ENCODE assay signal across 8 cellular contexts in genomic region chr19:5904302-5905071, GRCh38. TPM values are rescaled to one million over a fixed set of nuclear protein-coding genes. Genes with fewer than 3 reads are reported as not detected.
A peak's percentile ranks its signal among the peaks of the same experiment; 100 is the strongest.
DNase-seq lines count a peak whose midpoint lies in the region; ATAC-seq, FAIRE-seq and TF ChIP-seq lines count a peak whose summit lies in the region.

VMAC (plus strand) TSS chr19:5904872; CDS start chr19:5904891, 19 bp downstream.

- CTCF ChIA-PET in Caco-2 (lab: Charles Lee) = interaction anchor here (0.6 to 3.4 kb wide), 8 partner anchors 14 to 488 kb away, joined by 3 to 56 read pairs (median 4); partner anchors contain the start of genes GTF2F1 and NRTN

- BruUV-seq in Caco-2 (replicated peaks; lab: Mats Ljungman, UMichigan) = no TSS peak

- TF ChIP-seq CTCF in Caco-2 (IDR thresholded peaks at IDR 0.05; ENCODE audit: insufficient read depth in 1 of 2, low read depth in 1 of 2, low read length in 1 of 2, severe bottlenecking in 1 of 2, unreplicated experiment in 1 of 2) = no peak

- no peaks in the 10 kb centered on the region for H3K9me3 Mint-ChIP-seq in Caco-2 (ENCODE audit: unreplicated experiment)

- peak within 1 kb of the TSS in 1 of 2 experiments; percentile 89 for H3K23ac ChIP-seq in mesenchymal stem cell (ENCODE audit: low read length in 2 of 2)

- peak within 1 kb of the TSS in 1 of 2 experiments; percentile 18 for H2BK12ac ChIP-seq in mesenchymal stem cell (ENCODE audit: low read length in 2 of 2)

- H3K4me1 Mint-ChIP-seq in Caco-2 (ENCODE audit: low read depth, unreplicated experiment) = no peaks in the 10 kb centered on the region

- H3K4me1 ChIP-seq in Caco-2 (no peaks in the 10 kb centered on the region; the same call in 1 of the 2 replicates), endocrine pancreas (ENCODE audit: control insufficient read depth, insufficient read depth, low read length) (no peaks in the 10 kb centered on the region), mesenchymal stem cell (ENCODE audit: control insufficient read depth, insufficient read depth, low read depth, low read length) (peaks cover 24% of the 10 kb centered on the region)

- H3K27ac Mint-ChIP-seq in Caco-2 (ENCODE audit: unreplicated experiment) = peak within 1 kb of the TSS; percentile 97

- H3K14ac ChIP-seq in mesenchymal stem cell (ENCODE audit: low read length in 2 of 2) = peak within 1 kb of the TSS in 1 of 2 experiments; percentile 98

- H3K9ac ChIP-seq in endocrine pancreas (ENCODE audit: control insufficient read depth, insufficient read depth, low read length) (peak within 1 kb of the TSS; percentile 67), mesenchymal stem cell (ENCODE audit: low read length) (peak within 1 kb of the TSS; percentile 100)

- peak within 1 kb of the TSS; percentile 86 for H3K4me3 ChIP-seq in Caco-2 (ENCODE audit: low read depth, low read length)
- peak within 1 kb of the TSS; percentile 40 for H3K4me3 ChIP-seq in endocrine pancreas (ENCODE audit: control insufficient read depth, insufficient read depth, low read length)
- peak within 1 kb of the TSS; percentile 100 for H3K4me3 ChIP-seq in mesenchymal stem cell (ENCODE audit: insufficient read depth in 1 of 2, low read depth in 1 of 2, low read length in 2 of 2)

- intact Hi-C loops in Caco-2 (cut with micrococcal nuclease; ENCODE audit: unreplicated experiment) = loop anchor here (1.0 to 5.0 kb wide), 2 partner anchors 77 to 100 kb away; no protein-coding TSS in a partner anchor

- ATAC-seq in GM21381 (IDR thresholded peaks at IDR 0.05; ENCODE audit: unreplicated experiment) = peak; percentile 73

- peak within 1 kb of the TSS; percentile 31 for H2BK15ac ChIP-seq in mesenchymal stem cell (ENCODE audit: low read depth, poor library complexity, severe bottlenecking)

- peak within 1 kb of the TSS; percentile 71 for H2BK5ac ChIP-seq in mesenchymal stem cell (ENCODE audit: low read depth, low read length, poor library complexity, severe bottlenecking)

- peak within 1 kb of the TSS; percentile 82 for H3K4me3 Mint-ChIP-seq in Caco-2 (ENCODE audit: unreplicated experiment)

- H3K79me1 ChIP-seq in mesenchymal stem cell (replicated peaks; ENCODE audit: low read length, poor library complexity, severe bottlenecking) = peaks cover 24% of the 10 kb centered on the region

- peak within 1 kb of the TSS; percentile 91 for H3K27ac ChIP-seq in mesenchymal stem cell (ENCODE audit: low read length, poor library complexity, severe bottlenecking)

- peak within 1 kb of the TSS; percentile 68 to 82 for H3K18ac ChIP-seq in mesenchymal stem cell (ENCODE audit: low read depth in 1 of 2, low read length in 2 of 2)

- H4K8ac ChIP-seq in mesenchymal stem cell (ENCODE audit: low read length) = peak within 1 kb of the TSS; percentile 28

- H2AFZ ChIP-seq in mesenchymal stem cell (ENCODE audit: low read depth, low read length) = peak within 1 kb of the TSS; percentile 99

- peak; percentile 91 for FAIRE-seq in HTR-8/SVneo (lab: Jason Lieb, UNC)

- H3K4ac ChIP-seq in mesenchymal stem cell (ENCODE audit: low read depth in 1 of 2, low read length in 2 of 2) = peak within 1 kb of the TSS in 1 of 2 experiments; percentile 83

- H3K27me3 ChIP-seq in Caco-2 (replicated peaks; ENCODE audit: control insufficient read depth, insufficient read depth, low read length) = no peaks in the 10 kb centered on the region
- no peaks in the 10 kb centered on the region for H3K27me3 ChIP-seq in endocrine pancreas (ENCODE audit: control insufficient read depth, insufficient read depth, low read length)
- no peaks in the 10 kb centered on the region for H3K27me3 ChIP-seq in mesenchymal stem cell (ENCODE audit: control insufficient read depth in 1 of 2, insufficient read depth in 1 of 2, low read length in 2 of 2)

- H3K4me2 ChIP-seq in mesenchymal stem cell (ENCODE audit: low read length, poor library complexity, severe bottlenecking) = peak within 1 kb of the TSS; percentile 88

- peak within 1 kb of the TSS; percentile 65 for H2BK120ac ChIP-seq in mesenchymal stem cell (ENCODE audit: low read depth, low read length)

- peaks cover 42% of the 10 kb centered on the region for H3K36me3 Mint-ChIP-seq in Caco-2 (ENCODE audit: insufficient read depth, unreplicated experiment)

- H2AK5ac ChIP-seq in mesenchymal stem cell (ENCODE audit: low read length, severe bottlenecking) = no peak within 1 kb of the TSS

- H4K91ac ChIP-seq in mesenchymal stem cell (ENCODE audit: low read length) = peak within 1 kb of the TSS; percentile 6

- DNase-seq in Caco-2 = peak; percentile 99 to 100
- peak; percentile 97 for DNase-seq in HTR-8/SVneo (ENCODE audit: insufficient read length, low spot score)
- DNase-seq in NOMO-1 treated with DMSO at 0.1 percent for 48 hours (lab: John Stamatoyannopoulos, UW; ENCODE audit: unreplicated experiment) = peak; percentile 100
- peak; percentile 100 for DNase-seq in activated CD8-positive, alpha-beta memory T cell treated with anti-CD3 and anti-CD28 coated beads, Interleukin-2, amount 50 U/mL, for 1 hour (ENCODE audit: extremely low read depth)
- peak; percentile 100 for DNase-seq in mesenchymal stem cell
- DNase-seq in stimulated activated CD8-positive, alpha-beta memory T cell treated with anti-CD3 and anti-CD28 coated beads, Interleukin-12 subunit alpha, Interleukin-12 subunit beta, amount 100 ng/mL, for 24 hours (ENCODE audit: extremely low read depth) = peak; percentile 100

- H3K36me3 ChIP-seq in Caco-2 (ENCODE audit: control insufficient read depth, insufficient read depth, low read length) = no peaks in the 10 kb centered on the region
- no peaks in the 10 kb centered on the region for H3K36me3 ChIP-seq in endocrine pancreas (ENCODE audit: control insufficient read depth, insufficient read depth, low read length)
- H3K36me3 ChIP-seq in mesenchymal stem cell (ENCODE audit: control insufficient read depth in 1 of 2, insufficient read depth in 2 of 2, low read depth in 1 of 2, low read length in 2 of 2) = peaks cover 22 to 26% of the 10 kb centered on the region in 2 experiments

- 1% methylated on average over 57 of the region's 64 CpGs for WGBS in mesenchymal stem cell

- H3K9me3 ChIP-seq in Caco-2 (no peaks in the 10 kb centered on the region), endocrine pancreas (ENCODE audit: control insufficient read depth, low read length) (no peaks in the 10 kb centered on the region), mesenchymal stem cell (ENCODE audit: control insufficient read depth, low read length) (no peaks in the 10 kb centered on the region)

- POLR2A ChIA-PET in Caco-2 (lab: Charles Lee) = interaction anchor here (0.6 to 2.2 kb wide), 8 partner anchors 10 to 1725 kb away, joined by 3 to 27 read pairs (median 6); partner anchors contain the start of genes CATSPERD, LONP1, PET100 and SAFB

- H3K27me3 Mint-ChIP-seq in Caco-2 (ENCODE audit: insufficient read depth, unreplicated experiment) = no peaks in the 10 kb centered on the region

RNA-seq across cellular contexts. Expression of gene VMAC, which starts in this region (rescaled TPM):
- 4.7 and 4.8 TPM in 2 replicates for total RNA-seq in Caco-2 (2022)
- 3.1 TPM for polyA plus RNA-seq in mesenchymal stem cell (2013, experiment 1 of 2)
- polyA plus RNA-seq in mesenchymal stem cell (2013, experiment 2 of 2) = 2.4 TPM

Comparison
In these comparisons a context has a peak if more than half of its experiments do, and no peak if none do; other contexts are left out.
1. Peak in every context shown above with its lines: DNase-seq, ATAC-seq, H3K4me3 ChIP-seq and H3K27ac ChIP-seq.
2. H3K4me3 ChIP-seq: peak in every context shown above with its lines; median percentile 100 in mesenchymal stem cell; 86 in Caco-2; 40 in endocrine pancreas.